In genomic region chr5:994821-995220, GRCh38 we compare ENCODE assay signal across 1 cellular context.
TF ChIP-seq lines count a peak whose summit lies in the region.

No MANE protein-coding gene starts in this region.

TF ChIP-seq in GM12878, 131 proteins besides CTCF, POLR2A, EP300 and RAD21:
- TF ChIP-seq, protein P1, sequence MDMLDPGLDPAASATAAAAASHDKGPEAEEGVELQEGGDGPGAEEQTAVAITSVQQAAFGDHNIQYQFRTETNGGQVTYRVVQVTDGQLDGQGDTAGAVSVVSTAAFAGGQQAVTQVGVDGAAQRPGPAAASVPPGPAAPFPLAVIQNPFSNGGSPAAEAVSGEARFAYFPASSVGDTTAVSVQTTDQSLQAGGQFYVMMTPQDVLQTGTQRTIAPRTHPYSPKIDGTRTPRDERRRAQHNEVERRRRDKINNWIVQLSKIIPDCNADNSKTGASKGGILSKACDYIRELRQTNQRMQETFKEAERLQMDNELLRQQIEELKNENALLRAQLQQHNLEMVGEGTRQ (IDR thresholded peaks at IDR 0.05; ENCODE audit: borderline replicate concordance, low read depth, low read length): no peak
